33 cellular contexts compared by ENCODE assay signal in the genomic region with DNA sequence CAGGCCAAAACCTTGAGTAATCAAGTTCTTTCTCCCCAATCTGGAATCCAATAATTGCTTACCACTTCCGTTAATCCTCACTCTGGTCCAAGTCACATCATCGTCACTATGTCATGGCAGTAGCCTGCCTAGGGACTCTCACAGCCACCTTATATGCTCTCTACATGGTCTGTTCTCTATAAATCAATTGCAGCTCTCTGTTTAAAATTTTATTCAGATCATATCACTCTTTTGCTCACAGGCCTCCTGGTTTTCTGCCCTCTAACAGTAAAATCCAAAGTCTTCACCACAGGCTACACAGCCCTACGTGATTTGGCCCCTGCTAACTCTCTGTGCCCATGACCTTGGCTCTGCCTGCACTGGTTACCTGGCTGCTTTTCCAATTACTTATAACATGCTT.
"Had no signal": no experiment of that assay in that cellular context is flagged by ENCODE, and none has a peak within 500 bp of the region (broad histone marks: within the 10 kb centered on the region; RNA-seq: fewer than 3 reads in every experiment).

No MANE protein-coding gene starts in this region.

- H3K4me1 ChIP-seq: ascending aorta, body of pancreas, breast epithelium had no signal

- H3K27ac ChIP-seq: adrenal gland, ascending aorta, body of pancreas, brain microvascular endothelial cell, breast epithelium, cardiac muscle cell had no signal

- H3K27me3 ChIP-seq: adrenal gland, ascending aorta, body of pancreas, brain microvascular endothelial cell, breast epithelium, cardiac muscle cell had no signal

- H3K9me3 ChIP-seq: adrenal gland, ascending aorta, breast epithelium had no signal

- FAIRE-seq: astrocyte, bronchial epithelial cell had no signal

- H3K36me3 ChIP-seq: adrenal gland, brain microvascular endothelial cell, breast epithelium had no signal

- ATAC-seq: activated naive CD4-positive, alpha-beta T cell treated with anti-CD3 and anti-CD28 coated beads, Interleukin-2, amount 50 U/mL, for 72 hours; activated naive CD8-positive, alpha-beta T cell treated with anti-CD3 and anti-CD28 coated beads, Interleukin-2, amount 50 U/mL, for 24 hours; activated T-cell treated with anti-CD3 and anti-CD28 coated beads, Interleukin-2, amount 50 U/mL, for 4 hours; activated T-cell treated with anti-CD3 and anti-CD28 coated beads, Interleukin-2, amount 50 U/mL, for 72 hours; activated T-helper 17 cell treated with anti-CD3 and anti-CD28 coated beads, Interleukin-2, amount 50 U/mL, for 72 hours; body of pancreas had no signal

- DNase-seq: activated effector memory CD4-positive, alpha-beta T cell treated with anti-CD3 and anti-CD28 coated beads, Interleukin-2, amount 50 U/mL, for 16 hours; activated effector memory CD4-positive, alpha-beta T cell treated with Interleukin-2 at 50 U/mL for 16 hours; activated gamma-delta T cell; activated gamma-delta T cell treated with Interleukin-2 at 50 U/mL for 16 hours; activated naive CD4-positive, alpha-beta T cell; activated naive CD4-positive, alpha-beta T cell treated with anti-CD3 and anti-CD28 coated beads for 36 hours; activated naive CD4-positive, alpha-beta T cell treated with anti-CD3 and anti-CD28 coated beads, Interleukin-2, amount 10 ng/mL, durations not matched to agents 7 days and 5 days; activated naive CD4-positive, alpha-beta T cell treated with anti-CD3 and anti-CD28 coated beads, Interleukin-2, amount 50 U/mL, for 16 hours; activated naive CD4-positive, alpha-beta T cell treated with Interleukin-2 at 50 U/mL for 16 hours; activated naive CD8-positive, alpha-beta T cell treated with anti-CD3 and anti-CD28 coated beads for 36 hours; activated naive CD8-positive, alpha-beta T cell treated with anti-CD3 and anti-CD28 coated beads, Interleukin-2, amount 10 ng/mL, durations not matched to agents 7 days and 5 days; activated naive CD8-positive, alpha-beta T cell treated with anti-CD3 and anti-CD28 coated beads, Interleukin-2, amount 50 U/mL, for 24 hours; activated T-cell treated with anti-CD3 and anti-CD28 coated beads, Interleukin-2, amount 50 U/mL, for 24 hours; activated T-cell treated with anti-CD3 and anti-CD28 coated beads, Interleukin-2, amount 50 U/mL, for 4 hours; activated T-cell treated with anti-CD3 and anti-CD28 coated beads, Interleukin-2, amount 50 U/mL, for 48 hours; activated T-cell treated with anti-CD3 and anti-CD28 coated beads, Interleukin-2, amount 50 U/mL, for 72 hours; adrenal gland; amniotic stem cell; amygdala; anterior cingulate cortex; aorta; body of pancreas; brain microvascular endothelial cell; caudate nucleus; central memory CD4-positive, alpha-beta T cell; cerebellar nuclear complex had no signal

- H3K4me3 ChIP-seq: adrenal gland, ascending aorta, body of pancreas, breast epithelium, cardiac muscle cell had no signal
